1 cellular context compared by ENCODE assay signal in genomic region chr2:9914384-9915065, GRCh38.
TF ChIP-seq lines count a peak whose summit lies in the region.

No MANE protein-coding gene starts in this region.

TF ChIP-seq in GM12878, 131 proteins besides CTCF, POLR2A, EP300 and RAD21 (continued from another document):
- peak; percentile 85 for TF ChIP-seq ZNF687 (IDR thresholded peaks at IDR 0.05)
- TF ChIP-seq BCL11A (IDR thresholded peaks at IDR 0.05; ENCODE audit: low read depth, low read length), result peak; percentile 69
- TF ChIP-seq RUNX3 (IDR thresholded peaks at IDR 0.05; ENCODE audit: low read length), result peak; percentile 61
- peak; percentile 64; the same call in 1 of the 2 replicates for TF ChIP-seq MAX (IDR thresholded peaks at IDR 0.05; ENCODE audit: low read depth, low read length)
- no peak for TF ChIP-seq BRCA1 (IDR thresholded peaks at IDR 0.05; ENCODE audit: low read depth, low read length)
- TF ChIP-seq RBBP5 (conservative IDR thresholded peaks at IDR 0.05), result no peak
- peak; percentile 86 for TF ChIP-seq JUND (IDR thresholded peaks at IDR 0.05; ENCODE audit: low read depth, low read length)
- TF ChIP-seq MTA2 (IDR thresholded peaks at IDR 0.05; ENCODE audit: low read depth), result 0 out of 2 replicates have a peak, but pooled peaks have one; percentile 37
- TF ChIP-seq ESRRA (IDR thresholded peaks at IDR 0.05; ENCODE audit: low read length), result no peak
- TF ChIP-seq JUNB (IDR thresholded peaks at IDR 0.05), result peak; percentile 97
- TF ChIP-seq FOXM1 (IDR thresholded peaks at IDR 0.05; ENCODE audit: low read depth, low read length), result peak; percentile 61; the same call in 1 of the 2 replicates
- no peak for TF ChIP-seq MLLT1 (IDR thresholded peaks at IDR 0.05)
- peak; percentile 55 for TF ChIP-seq IKZF1 (conservative IDR thresholded peaks at IDR 0.05)
- TF ChIP-seq PAX5 (IDR thresholded peaks at IDR 0.05; ENCODE audit: borderline replicate concordance, low read depth, low read length), result peak; percentile 59; the same call in 1 of the 2 replicates
- TF ChIP-seq MXI1 (IDR thresholded peaks at IDR 0.05; ENCODE audit: low read depth, low read length), result 0 out of 2 replicates have a peak, but pooled peaks have one; percentile 35
- TF ChIP-seq IRF4 (IDR thresholded peaks at IDR 0.05; ENCODE audit: low read depth, low read length), result peak; percentile 98
- peak; percentile 65; the same call in 1 of the 2 replicates for TF ChIP-seq DPF2 (IDR thresholded peaks at IDR 0.05)
- TF ChIP-seq EED (IDR thresholded peaks at IDR 0.05; ENCODE audit: low read depth), result peak; percentile 73
- TF ChIP-seq CREM (IDR thresholded peaks at IDR 0.05; ENCODE audit: low read depth), result peak; percentile 84
- TF ChIP-seq ZBED1 (IDR thresholded peaks at IDR 0.05; ENCODE audit: borderline replicate concordance), result peak; percentile 38; the same call in 1 of the 2 replicates
- TF ChIP-seq PKNOX1 (IDR thresholded peaks at IDR 0.05), result peak; percentile 17; the same call in 1 of the 2 replicates
- TF ChIP-seq BHLHE40 (IDR thresholded peaks at IDR 0.05; ENCODE audit: borderline replicate concordance in 1 of 2, low read depth in 2 of 2, low read length in 1 of 2), result peak; percentile 98 to 99
- TF ChIP-seq CREB1 (IDR thresholded peaks at IDR 0.05; ENCODE audit: low read depth), result peak; percentile 62
- 0 out of 2 replicates have a peak, but pooled peaks have one; percentile 7 for TF ChIP-seq MEF2A (IDR thresholded peaks at IDR 0.05; ENCODE audit: insufficient read depth, low read depth, low read length)
- TF ChIP-seq RB1 (IDR thresholded peaks at IDR 0.05; ENCODE audit: borderline replicate concordance), result no peak
- no peak for TF ChIP-seq BCLAF1 (IDR thresholded peaks at IDR 0.05)
- TF ChIP-seq YY1 (IDR thresholded peaks at IDR 0.05; ENCODE audit: low read depth, low read length), result peak; percentile 63; the same call in 1 of the 2 replicates
- TF ChIP-seq NFIC (IDR thresholded peaks at IDR 0.05; ENCODE audit: low read depth, low read length), result peak; percentile 66
- TF ChIP-seq MYB (IDR thresholded peaks at IDR 0.05; ENCODE audit: borderline replicate concordance, low read depth, low read length), result peak; percentile 72; the same call in 1 of the 2 replicates
- TF ChIP-seq SMARCA5 (IDR thresholded peaks at IDR 0.05), result peak; percentile 49; the same call in 1 of the 2 replicates
- TF ChIP-seq ATF2 (IDR thresholded peaks at IDR 0.05; ENCODE audit: low read length), result 0 out of 2 replicates have a peak, but pooled peaks have one; percentile 59
- TF ChIP-seq TCF7 (IDR thresholded peaks at IDR 0.05; ENCODE audit: borderline replicate concordance), result no peak
- no peak for TF ChIP-seq HCFC1 (IDR thresholded peaks at IDR 0.05; ENCODE audit: low read length)
- TF ChIP-seq EGR1 (IDR thresholded peaks at IDR 0.05; ENCODE audit: borderline replicate concordance in 1 of 2, low read depth in 2 of 2, low read length in 2 of 2), result peak in 1 of 2 experiments; percentile 50; a peak in 2 of 3 replicates
- 0 out of 2 replicates have a peak, but pooled peaks have one; percentile 41 for TF ChIP-seq CBX5 (IDR thresholded peaks at IDR 0.05; ENCODE audit: low read depth)
- TF ChIP-seq E4F1 (IDR thresholded peaks at IDR 0.05; ENCODE audit: borderline replicate concordance, partially characterized antibody), result no peak
- TF ChIP-seq SP1 (IDR thresholded peaks at IDR 0.05; ENCODE audit: low read depth, low read length), result peak; percentile 27
- TF ChIP-seq SREBF1 (IDR thresholded peaks at IDR 0.05; ENCODE audit: low read length), result no peak
- TF ChIP-seq FOXK2 (IDR thresholded peaks at IDR 0.05), result 0 out of 2 replicates have a peak, but pooled peaks have one; percentile 41
- peak; percentile 98 for TF ChIP-seq TCF3 (IDR thresholded peaks at IDR 0.05; ENCODE audit: borderline replicate concordance, insufficient read depth, low read depth, low read length)
- peak; percentile 99 for TF ChIP-seq TCF12 (IDR thresholded peaks at IDR 0.05; ENCODE audit: low read depth, low read length)
- TF ChIP-seq IKZF2 (IDR thresholded peaks at IDR 0.05), result peak; percentile 49 to 70; a peak in 3 of 4 replicates
- TF ChIP-seq SMC3 (IDR thresholded peaks at IDR 0.05; ENCODE audit: borderline replicate concordance, low read length), result peak; percentile 61
- TF ChIP-seq CEBPB (IDR thresholded peaks at IDR 0.05; ENCODE audit: borderline replicate concordance in 1 of 2, low read depth in 2 of 2, low read length in 2 of 2), result no peak
- TF ChIP-seq POU2F2 (IDR thresholded peaks at IDR 0.05; ENCODE audit: borderline replicate concordance, low read depth, low read length), result 0 out of 3 replicates have a peak, but pooled peaks have one; percentile 39
- TF ChIP-seq SRF (IDR thresholded peaks at IDR 0.05; ENCODE audit: low read depth in 2 of 2, low read length in 2 of 2), result peak in 1 of 2 experiments; percentile 53; a peak in 1 of 4 replicates
- TF ChIP-seq ATF7 (IDR thresholded peaks at IDR 0.05; ENCODE audit: low read depth), result peak; percentile 68
- no peak for TF ChIP-seq RELA (IDR thresholded peaks at IDR 0.05; ENCODE audit: borderline replicate concordance, partially characterized antibody)
- 0 out of 2 replicates have a peak, but pooled peaks have one; percentile 39 for TF ChIP-seq GATAD2B (conservative IDR thresholded peaks at IDR 0.05; ENCODE audit: low read depth)
